Comparison of ENCODE assay signal across 8 cellular contexts in genomic region chr12:89051065-89051677, GRCh38.
DNase-seq lines count a peak whose midpoint lies in the region; ATAC-seq and TF ChIP-seq lines count a peak whose summit lies in the region.
"Had no signal": no experiment of that assay in that cellular context is flagged by ENCODE, and none has a peak within 500 bp of the region (broad histone marks: within the 10 kb centered on the region; RNA-seq: fewer than 3 reads in every experiment).

No MANE protein-coding gene starts in this region.

- H3K36me3 Mint-ChIP-seq in type B pancreatic cell, result no peaks in the 10 kb centered on the region

- no peak overlapping the region for H3K27ac ChIP-seq in DOHH2 (ENCODE audit: low read depth, low read length)

- H3K36me3 ChIP-seq in DOHH2 (ENCODE audit: control insufficient read depth, low read length), result no peaks in the 10 kb centered on the region

- H3K27ac Mint-ChIP-seq in type B pancreatic cell, result no peak overlapping the region

- H3K4me3 Mint-ChIP-seq in type B pancreatic cell, result no peak overlapping the region
- H3K4me3 Mint-ChIP-seq: central memory CD8-positive, alpha-beta T cell had no signal

- no peaks in the 10 kb centered on the region for H3K79me2 ChIP-seq in DOHH2 (ENCODE audit: control insufficient read depth, low read length)

- H4K20me1 ChIP-seq in DOHH2 (ENCODE audit: control insufficient read depth, insufficient read depth, low read depth, low read length), result no peaks in the 10 kb centered on the region; the same call in 1 of the 2 replicates

- no peaks in the 10 kb centered on the region for H3K4me1 ChIP-seq in DOHH2 (ENCODE audit: control insufficient read depth, low read length)

- H3K9me3 ChIP-seq in DOHH2 (ENCODE audit: control insufficient read depth, insufficient read depth, low read length), result no peaks in the 10 kb centered on the region

- H3K27me3 ChIP-seq in DOHH2 (ENCODE audit: control insufficient read depth, low read length), result peaks cover 12% of the 10 kb centered on the region; the same call in 1 of the 2 replicates

- no peaks in the 10 kb centered on the region for H3F3A ChIP-seq in DOHH2 (ENCODE audit: control insufficient read depth, insufficient read depth)

- DNase-seq in HS-27A (ENCODE audit: low read depth) (peak; percentile 38), NOMO-1 (lab: John Stamatoyannopoulos, UW; ENCODE audit: unreplicated experiment in 2 of 2) (peak; percentile 29 to 59), kidney tubule cell (ENCODE audit: low spot score) (peak; percentile 73), type B pancreatic cell (ENCODE audit: extremely low spot score, unreplicated experiment) (no peak)
- peak; percentile 47 for DNase-seq in central memory CD4-positive, alpha-beta T cell

- no peaks in the 10 kb centered on the region for H3K9me3 Mint-ChIP-seq in type B pancreatic cell
- H3K9me3 Mint-ChIP-seq: central memory CD8-positive, alpha-beta T cell had no signal

- no peak overlapping the region for H3K4me3 ChIP-seq in DOHH2 (ENCODE audit: low read length)

- H3K27me3 Mint-ChIP-seq in type B pancreatic cell, result peaks cover 3% of the 10 kb centered on the region
- H3K27me3 Mint-ChIP-seq: central memory CD8-positive, alpha-beta T cell had no signal

- peak; percentile 76 for ATAC-seq in GM19438 (IDR thresholded peaks at IDR 0.05; ENCODE audit: low read depth, unreplicated experiment)

- no peaks in the 10 kb centered on the region for H3K9me2 ChIP-seq in DOHH2 (replicated peaks; ENCODE audit: control insufficient read depth, low read length)

- H3K4me1 Mint-ChIP-seq in type B pancreatic cell (ENCODE audit: unreplicated experiment), result peaks cover 8% of the 10 kb centered on the region
- H3K4me1 Mint-ChIP-seq: central memory CD8-positive, alpha-beta T cell had no signal

- TF ChIP-seq CTCF in DOHH2 (IDR thresholded peaks at IDR 0.05; ENCODE audit: low read depth, low read length, poor library complexity, severe bottlenecking) (peak; percentile 69), type B pancreatic cell (conservative IDR thresholded peaks at IDR 0.05) (peak; percentile 94)

- H3K4me2 ChIP-seq in DOHH2 (ENCODE audit: low read length), result no peak overlapping the region
